In the genomic region with DNA sequence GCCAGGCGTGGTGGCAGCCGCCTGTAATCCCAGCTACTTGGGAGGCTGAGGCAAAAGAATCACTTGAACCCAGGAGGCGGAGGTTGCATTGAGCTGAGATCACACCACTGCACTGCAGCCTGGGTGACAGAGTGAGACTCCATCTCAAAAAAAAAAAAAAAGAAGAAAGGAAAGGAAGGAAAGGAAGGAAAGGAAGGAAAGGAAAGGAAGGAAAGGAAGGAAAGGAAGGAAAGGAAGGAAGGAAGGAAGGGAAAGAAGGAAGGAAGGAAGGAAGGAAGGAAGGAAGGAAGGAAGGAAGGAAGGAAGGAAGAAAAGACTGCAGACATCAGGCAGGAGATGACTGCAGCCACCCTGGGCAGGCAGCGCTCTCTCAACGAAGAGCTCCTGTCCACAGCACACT, we compare ENCODE assay signal across 2 cellular contexts. TPM values are rescaled to one million over a fixed set of nuclear protein-coding genes. Genes with fewer than 3 reads are reported as not detected.
"Had no signal": no experiment of that assay in that cellular context is flagged by ENCODE, and none has a peak within 500 bp of the region (broad histone marks: within the 10 kb centered on the region; RNA-seq: fewer than 3 reads in every experiment).

No MANE protein-coding gene starts in this region.

RNA-seq across cellular contexts. Expression of gene CERS1, which starts 6.6 kb away (rescaled TPM):
- total RNA-seq: lower lobe of right lung, mononuclear cell had no signal
